Comparison of ENCODE assay signal across 18 cellular contexts in the genomic region with DNA sequence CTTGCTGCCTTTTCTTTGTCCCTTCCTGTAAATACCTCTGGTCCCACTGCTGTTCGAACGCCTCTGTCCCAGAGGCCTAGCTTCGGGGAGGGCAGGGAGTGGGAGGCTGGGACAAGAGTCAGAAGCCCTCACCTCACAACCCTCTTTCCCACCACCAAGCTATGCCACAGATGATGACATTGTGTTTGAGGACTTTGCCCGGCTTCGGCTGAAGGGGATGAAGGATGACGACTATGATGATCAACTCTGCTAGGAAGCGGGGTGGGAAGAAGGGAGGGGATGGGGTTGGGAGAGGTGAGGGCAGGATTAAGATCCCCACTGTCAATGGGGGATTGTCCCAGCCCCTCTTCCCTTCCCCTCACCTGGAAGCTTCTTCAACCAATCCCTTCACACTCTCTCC. TPM values are rescaled to one million over a fixed set of nuclear protein-coding genes. Genes with fewer than 3 reads are reported as not detected.
DNase-seq lines count a peak whose midpoint lies in the region; ATAC-seq, FAIRE-seq and TF ChIP-seq lines count a peak whose summit lies in the region.
"Had no signal": no experiment of that assay in that cellular context is flagged by ENCODE, and none has a peak within 500 bp of the region (broad histone marks: within the 10 kb centered on the region; RNA-seq: fewer than 3 reads in every experiment).

No MANE protein-coding gene starts in this region.

- in situ Hi-C loops in GM12878 (cut with MboI), result no loop called here

- H3K4me1 ChIP-seq in CD8-positive, alpha-beta T cell (ENCODE audit: insufficient read depth, low read length), result peaks cover 23% of the 10 kb centered on the region
- peaks cover 5% of the 10 kb centered on the region for H3K4me1 ChIP-seq in GM12878 (ENCODE audit: control insufficient read depth, insufficient read depth, low read length)
- H3K4me1 ChIP-seq: parathyroid adenoma had no signal

- RAD21 ChIA-PET in GM12878 (lab: Charles Lee; ENCODE audit: unreplicated experiment), result no interaction called here

- WGBS in GM12878 (ENCODE audit: insufficient coverage, insufficient replicate concordance, low lambda C conversion rate, missing lambda C conversion rate), result 96% methylated on average over 7 of the region's 7 CpGs

- H3K27me3 Mint-ChIP-seq in CD8-positive, alpha-beta T cell (ENCODE audit: low read depth), result no peaks in the 10 kb centered on the region
- H3K27me3 Mint-ChIP-seq in IgD-negative memory B cell, result no peaks in the 10 kb centered on the region
- H3K27me3 Mint-ChIP-seq in neural crest cell (ENCODE audit: low read depth), result peaks cover 3% of the 10 kb centered on the region
- H3K27me3 Mint-ChIP-seq: dendritic cell treated with granulocyte-macrophage colony-stimulating factor and Interleukin-4, amounts not matched to agents 40 ng/mL and 50 ng/mL, for 4 days had no signal

- no peak for TF ChIP-seq EP300 in GM12878 (IDR thresholded peaks at IDR 0.05; ENCODE audit: borderline replicate concordance in 1 of 2, control insufficient read depth in 1 of 2, low read depth in 2 of 2, low read length in 2 of 2)

- no peak for DNase-seq in CD8-positive, alpha-beta T cell
- DNase-seq in GM12878 (ENCODE audit: low read depth, low spot score) (no peak), neural crest cell (ENCODE audit: low read depth, low spot score) (no peak), cortex of kidney (lab: John Stamatoyannopoulos, UW) (no peak), kidney tubule cell (ENCODE audit: low spot score) (no peak)
- no peak for DNase-seq in stimulated activated naive CD4-positive, alpha-beta T cell (lab: John Stamatoyannopoulos, UW)
- DNase-seq: activated CD4-positive, alpha-beta T cell treated with anti-CD3 and anti-CD28 coated beads for 48 hours; islet precursor cell; KG1; midbrain; NCI-H1092 treated with DMSO at 0.1 percent for 48 hours; NCI-H2107; NCI-H82; stimulated activated CD4-positive, alpha-beta T cell treated with anti-CD3 and anti-CD28 coated beads, Interleukin-15, amount 100 ng/mL, for 24 hours had no signal

- peaks cover 37% of the 10 kb centered on the region for H3K36me3 ChIP-seq in CD8-positive, alpha-beta T cell (ENCODE audit: insufficient read depth, low read length)
- H3K36me3 ChIP-seq in GM12878 (ENCODE audit: control insufficient read depth in 2 of 2, insufficient read depth in 2 of 2, low read length in 1 of 2), result peaks cover 8 to 12% of the 10 kb centered on the region in 2 experiments; a peak in 3 of 4 replicates

- CTCF ChIA-PET in CD8-positive, alpha-beta T cell (lab: Charles Lee), result interaction anchor here (1.0 to 1.3 kb wide), 2 partner anchors 9 to 169 kb away, joined by 3 to 5 read pairs; no protein-coding TSS in a partner anchor
- CTCF ChIA-PET in GM12878 (lab: Yijun Ruan, JAX), result no interaction called here

- BruUV-seq in GM12878 (replicated peaks; lab: Mats Ljungman, UMichigan), result TSS peak; percentile 89

- H3K4me3 Mint-ChIP-seq in CD8-positive, alpha-beta T cell, result no peak overlapping the region
- H3K4me3 Mint-ChIP-seq in IgD-negative memory B cell (peak overlapping the region in 1 of 4 donors; percentile 27), neural crest cell (no peak overlapping the region)
- H3K4me3 Mint-ChIP-seq: dendritic cell treated with granulocyte-macrophage colony-stimulating factor and Interleukin-4, amounts not matched to agents 40 ng/mL and 50 ng/mL, for 4 days had no signal

- H3K4me3 ChIP-seq in CD8-positive, alpha-beta T cell (ENCODE audit: low read depth, low read length), result no peak overlapping the region
- H3K4me3 ChIP-seq in GM12878, result no peak overlapping the region
- H3K4me3 ChIP-seq: BLaER1 had no signal

- no peak overlapping the region for H2AFZ ChIP-seq in GM12878 (ENCODE audit: control insufficient read depth, low read depth, low read length)
- H2AFZ ChIP-seq: parathyroid adenoma had no signal

- POLR2A ChIA-PET in CD8-positive, alpha-beta T cell (lab: Charles Lee), result interaction anchor here (1.5 kb wide), 1 partner anchor 69 kb away, joined by 6 read pairs; no protein-coding TSS in a partner anchor
- POLR2A ChIA-PET in GM12878 (lab: Charles Lee), result no interaction called here

- no peaks in the 10 kb centered on the region for H3K9me3 ChIP-seq in CD8-positive, alpha-beta T cell (ENCODE audit: low read length)
- no peaks in the 10 kb centered on the region for H3K9me3 ChIP-seq in GM12878 (replicated peaks; ENCODE audit: control insufficient read depth, insufficient read depth, low read length)

- no peak overlapping the region for H3K27ac ChIP-seq in CD8-positive, alpha-beta T cell (ENCODE audit: low read depth, low read length)
- H3K27ac ChIP-seq in GM12878 (ENCODE audit: control insufficient read depth, insufficient read depth), result no peak overlapping the region
- H3K27ac ChIP-seq: BLaER1, parathyroid adenoma had no signal

- peak overlapping the region; percentile 49 for H3K27ac Mint-ChIP-seq in CD8-positive, alpha-beta T cell
- peak overlapping the region; percentile 73 to 87 (median 76) for H3K27ac Mint-ChIP-seq in IgD-negative memory B cell
- peak overlapping the region; percentile 80 for H3K27ac Mint-ChIP-seq in neural crest cell (ENCODE audit: unreplicated experiment)
- H3K27ac Mint-ChIP-seq: dendritic cell treated with granulocyte-macrophage colony-stimulating factor and Interleukin-4, amounts not matched to agents 40 ng/mL and 50 ng/mL, for 4 days had no signal

- no peak for TF ChIP-seq CTCF in CD8-positive, alpha-beta T cell (IDR thresholded peaks at IDR 0.05)
- TF ChIP-seq CTCF in GM12878 (IDR thresholded peaks at IDR 0.05 in 2 of 3, conservative IDR thresholded peaks at IDR 0.05 in 1 of 3; ENCODE audit: control insufficient read depth in 2 of 3, extremely low read depth in 1 of 3, insufficient read depth in 1 of 3, low read depth in 3 of 3, low read length in 3 of 3) (no peak), neural crest cell (conservative IDR thresholded peaks at IDR 0.05) (no peak)

- H3K4me1 Mint-ChIP-seq in CD8-positive, alpha-beta T cell (ENCODE audit: low read depth), result peaks cover 28% of the 10 kb centered on the region
- H3K4me1 Mint-ChIP-seq in IgD-negative memory B cell (peaks cover 7 to 10% (median 8%) of the 10 kb centered on the region in 3 donors), neural crest cell (no peaks in the 10 kb centered on the region)

- no peak for FAIRE-seq in GM12878 (lab: Jason Lieb, UNC)

- no peaks in the 10 kb centered on the region for H3K27me3 ChIP-seq in CD8-positive, alpha-beta T cell (ENCODE audit: insufficient read depth, low read length)
- H3K27me3 ChIP-seq in GM12878 (replicated peaks in 1 of 2; ENCODE audit: control insufficient read depth in 2 of 2, insufficient read depth in 2 of 2, low read length in 1 of 2), result no peaks in the 10 kb centered on the region
- H3K27me3 ChIP-seq: BLaER1 had no signal

- no peak overlapping the region for H3K4me2 ChIP-seq in GM12878 (ENCODE audit: control insufficient read depth, insufficient read depth)

- H3K9ac ChIP-seq in GM12878 (ENCODE audit: control insufficient read depth, insufficient read depth, low read length), result no peak overlapping the region
- H3K9ac ChIP-seq: BLaER1, parathyroid adenoma had no signal

- peaks cover 55% of the 10 kb centered on the region for H3K36me3 Mint-ChIP-seq in CD8-positive, alpha-beta T cell
- H3K36me3 Mint-ChIP-seq in IgD-negative memory B cell (peaks cover under 1% of the 10 kb centered on the region), neural crest cell (ENCODE audit: low read depth) (no peaks in the 10 kb centered on the region)

- H3K9me3 Mint-ChIP-seq in CD8-positive, alpha-beta T cell, result no peaks in the 10 kb centered on the region
- H3K9me3 Mint-ChIP-seq in IgD-negative memory B cell (no peaks in the 10 kb centered on the region), neural crest cell (no peaks in the 10 kb centered on the region)
- H3K9me3 Mint-ChIP-seq: dendritic cell treated with granulocyte-macrophage colony-stimulating factor and Interleukin-4, amounts not matched to agents 40 ng/mL and 50 ng/mL, for 4 days had no signal

- SMC1A ChIA-PET in GM12878 (lab: Charles Lee; ENCODE audit: uncharacterized antibody, unreplicated experiment), result interaction anchor here (1.6 kb wide), 1 partner anchor 10 kb away, joined by 3 read pairs; a partner anchor contains a TSS

- H4K20me1 ChIP-seq in GM12878 (ENCODE audit: control insufficient read depth, insufficient read depth), result no peaks in the 10 kb centered on the region
- H4K20me1 ChIP-seq: BLaER1 had no signal

- no peaks in the 10 kb centered on the region for H3K79me2 ChIP-seq in GM12878 (ENCODE audit: control insufficient read depth, insufficient read depth, low read length)
- H3K79me2 ChIP-seq: parathyroid adenoma had no signal

- intact Hi-C loops in CD8-positive, alpha-beta T cell (cut with DNase I, micrococcal nuclease), result no loop called here
- intact Hi-C loops in GM12878 (cut with micrococcal nuclease; ENCODE audit: unreplicated experiment), result no loop called here

- no peak for TF ChIP-seq POLR2A in GM12878 (IDR thresholded peaks at IDR 0.05; ENCODE audit: low read depth, low read length)

- TF ChIP-seq RAD21 in GM12878 (IDR thresholded peaks at IDR 0.05; ENCODE audit: insufficient read depth, low read depth, low read length), result no peak

- ATAC-seq in CD8-positive, alpha-beta T cell, result no peak
- ATAC-seq in GM12878, result no peak

RNA-seq across cellular contexts. Expression of a gene that starts 10.4 kb away (rescaled TPM):
- total RNA-seq in CD8-positive, alpha-beta T cell, result 100 to 1,000 TPM; 222 to 226 TPM
- polyA plus RNA-seq in IgD-negative memory B cell (21.5 TPM), GM12878 (2011; rRNA removed) (27.3 and 43.5 TPM in 2 replicates), GM12878 (2014; fragmentation: Illumina TruSeq; extraction: Trizol) (50.3 and 68.4 TPM in 2 replicates), GM12878 (2014; fragmentation: Nextera tagmentation; extraction: Ambion mirVana) (1 to 10 TPM; 6.5 to 7.3 TPM), GM12878 (2014; rRNA removed) (55.4 and 69.2 TPM in 2 replicates), GM12878 (2016; fragmentation: Nextera tagmentation; extraction: Ambion mirVana) (10 to 100 TPM; 29.6 to 31.2 TPM)
- total RNA-seq in GM12878 (2013; cell fraction: nucleolus; rRNA removed), result 28.7 and 33.9 TPM in 2 replicates
- total RNA-seq in GM12878 (2014; rRNA removed) (43.9 and 45.7 TPM in 2 replicates), GM12878 (2014; rRNA removed; fragmentation: Illumina TruSeq; extraction: Trizol) (39.8 and 42.7 TPM in 2 replicates), GM12878 (2021) (70.0 and 75.2 TPM in 2 replicates), neural crest cell (66.7 and 73.4 TPM in 2 replicates)
- polyA plus RNA-seq in GM12878 (2011; ENCODE audit: low read depth), result 18.2 TPM
- 48.7 and 59.8 TPM in 2 replicates for polyA plus RNA-seq in GM12878 (2011; cell fraction: cytosol; rRNA removed)
- polyA plus RNA-seq in GM12878 (2011; cell fraction: nucleus; rRNA removed), result 81.3 and 85.2 TPM in 2 replicates
- 33.8 and 44.4 TPM in 2 replicates for polyA plus RNA-seq in GM12878 (2012)
- polyA minus RNA-seq in GM12878 (2011; rRNA and poly(A)+ RNA removed), result 27.4 and 32.8 TPM in 2 replicates
- polyA minus RNA-seq in GM12878 (2011; cell fraction: cytosol; rRNA and poly(A)+ RNA removed), result 14.8 and 18.0 TPM in 2 replicates
- polyA minus RNA-seq in GM12878 (2011; cell fraction: nucleus; rRNA and poly(A)+ RNA removed), result 13.5 and 18.7 TPM in 2 replicates

RNA-seq across cellular contexts. Expression of a gene that starts 10.4 kb away (rescaled TPM):
- total RNA-seq in CD8-positive, alpha-beta T cell, result 1 to 10 TPM; 2.3 to 2.4 TPM
- 48.1 TPM for polyA plus RNA-seq in IgD-negative memory B cell
- 10.2 and 11.0 TPM in 2 replicates for total RNA-seq in GM12878 (2013; cell fraction: nucleolus; rRNA removed)
- total RNA-seq in GM12878 (2014; rRNA removed), result 31.9 and 32.3 TPM in 2 replicates
- total RNA-seq in GM12878 (2014; rRNA removed; fragmentation: Illumina TruSeq; extraction: Trizol), result 34.9 and 35.1 TPM in 2 replicates
- total RNA-seq in GM12878 (2021), result 18.4 and 22.4 TPM in 2 replicates
- polyA plus RNA-seq in GM12878 (2011; ENCODE audit: low read depth), result 13.5 TPM
- polyA plus RNA-seq in GM12878 (2011; rRNA removed), result 26.3 and 33.1 TPM in 2 replicates
- 43.0 and 45.7 TPM in 2 replicates for polyA plus RNA-seq in GM12878 (2011; cell fraction: cytosol; rRNA removed)
- 21.0 and 22.3 TPM in 2 replicates for polyA plus RNA-seq in GM12878 (2011; cell fraction: nucleus; rRNA removed)
- polyA plus RNA-seq in GM12878 (2012), result 15.7 and 18.6 TPM in 2 replicates
- polyA plus RNA-seq in GM12878 (2014; fragmentation: Illumina TruSeq; extraction: Trizol), result 26.8 and 31.4 TPM in 2 replicates
- polyA plus RNA-seq in GM12878 (2014; fragmentation: Nextera tagmentation; extraction: Ambion mirVana), result 10 to 100 TPM; 41.3 to 45.9 TPM
- 35.4 and 40.0 TPM in 2 replicates for polyA plus RNA-seq in GM12878 (2014; rRNA removed)
- polyA plus RNA-seq in GM12878 (2016; fragmentation: Nextera tagmentation; extraction: Ambion mirVana), result 10 to 100 TPM; 36.9 to 44.3 TPM
- 23.8 and 28.7 TPM in 2 replicates for polyA minus RNA-seq in GM12878 (2011; rRNA and poly(A)+ RNA removed)
- polyA minus RNA-seq in GM12878 (2011; cell fraction: cytosol; rRNA and poly(A)+ RNA removed), result 6.1 and 6.7 TPM in 2 replicates
- polyA minus RNA-seq in GM12878 (2011; cell fraction: nucleus; rRNA and poly(A)+ RNA removed), result 3.7 and 6.0 TPM in 2 replicates
- total RNA-seq in neural crest cell, result 18.6 and 19.5 TPM in 2 replicates

RNA-seq across cellular contexts. Expression of a gene that starts 16.9 kb away (rescaled TPM):
- 10 to 100 TPM; 45.7 to 49.3 TPM for total RNA-seq in CD8-positive, alpha-beta T cell
- polyA plus RNA-seq in IgD-negative memory B cell, result 12.7 TPM
- 96.1 and 101 TPM in 2 replicates for total RNA-seq in GM12878 (2013; cell fraction: nucleolus; rRNA removed)
- 21.2 and 22.7 TPM in 2 replicates for total RNA-seq in GM12878 (2014; rRNA removed)
- total RNA-seq in GM12878 (2014; rRNA removed; fragmentation: Illumina TruSeq; extraction: Trizol), result 8.0 and 9.0 TPM in 2 replicates
- 92.7 and 100 TPM in 2 replicates for total RNA-seq in GM12878 (2021)
- 24.1 TPM for polyA plus RNA-seq in GM12878 (2011; ENCODE audit: low read depth)
- 7.3 and 11.6 TPM in 2 replicates for polyA plus RNA-seq in GM12878 (2011; rRNA removed)
- 13.9 and 15.5 TPM in 2 replicates for polyA plus RNA-seq in GM12878 (2011; cell fraction: cytosol; rRNA removed)
- 79.6 and 97.5 TPM in 2 replicates for polyA plus RNA-seq in GM12878 (2011; cell fraction: nucleus; rRNA removed)
- polyA plus RNA-seq in GM12878 (2012), result 34.4 and 36.6 TPM in 2 replicates
- polyA plus RNA-seq in GM12878 (2014; fragmentation: Illumina TruSeq; extraction: Trizol), result 7.4 and 21.1 TPM in 2 replicates
- 1 to 10 TPM in 1 of 2 experiments, under 1 TPM in 1; 0.55 to 1.2 TPM for polyA plus RNA-seq in GM12878 (2014; fragmentation: Nextera tagmentation; extraction: Ambion mirVana)
- 21.9 and 25.3 TPM in 2 replicates for polyA plus RNA-seq in GM12878 (2014; rRNA removed)
- 10 to 100 TPM; 21.7 to 23.8 TPM for polyA plus RNA-seq in GM12878 (2016; fragmentation: Nextera tagmentation; extraction: Ambion mirVana)
- 29.1 and 40.1 TPM in 2 replicates for polyA minus RNA-seq in GM12878 (2011; rRNA and poly(A)+ RNA removed)
- 16.2 and 17.2 TPM in 2 replicates for polyA minus RNA-seq in GM12878 (2011; cell fraction: cytosol; rRNA and poly(A)+ RNA removed)
- polyA minus RNA-seq in GM12878 (2011; cell fraction: nucleus; rRNA and poly(A)+ RNA removed), result 38.9 and 62.0 TPM in 2 replicates
- 102 and 107 TPM in 2 replicates for total RNA-seq in neural crest cell

RNA-seq across cellular contexts. Expression of a gene that starts 18.8 kb away (rescaled TPM):
- 1 to 10 TPM; 3.1 to 3.8 TPM for total RNA-seq in CD8-positive, alpha-beta T cell
- polyA plus RNA-seq in IgD-negative memory B cell (not detected), GM12878 (2011; rRNA removed) (0.04 TPM in 1 of 2 replicates, not detected in the other), GM12878 (2014; fragmentation: Illumina TruSeq; extraction: Trizol) (0.03 TPM in 1 of 2 replicates, not detected in the other), GM12878 (2014; fragmentation: Nextera tagmentation; extraction: Ambion mirVana) (not detected), GM12878 (2014; rRNA removed) (0.17 and 0.19 TPM in 2 replicates), GM12878 (2016; fragmentation: Nextera tagmentation; extraction: Ambion mirVana) (under 1 TPM in 1 of 2 experiments, not detected in 1; 0.07 TPM)
- total RNA-seq in GM12878 (2013; cell fraction: nucleolus; rRNA removed), result 0.21 TPM in 1 of 2 replicates, not detected in the other
- total RNA-seq in GM12878 (2014; rRNA removed) (not detected in 2 replicates), GM12878 (2014; rRNA removed; fragmentation: Illumina TruSeq; extraction: Trizol) (0.04 and 0.05 TPM in 2 replicates), GM12878 (2021) (0.08 and 0.11 TPM in 2 replicates), neural crest cell (not detected in 2 replicates)
- not detected for polyA plus RNA-seq in GM12878 (2011; ENCODE audit: low read depth)
- polyA plus RNA-seq in GM12878 (2011; cell fraction: cytosol; rRNA removed), result 0.03 and 0.10 TPM in 2 replicates
- polyA plus RNA-seq in GM12878 (2011; cell fraction: nucleus; rRNA removed), result 0.07 and 0.40 TPM in 2 replicates
- not detected in 2 replicates for polyA plus RNA-seq in GM12878 (2012)
- polyA minus RNA-seq in GM12878 (2011; rRNA and poly(A)+ RNA removed), result not detected in 2 replicates
- not detected in 2 replicates for polyA minus RNA-seq in GM12878 (2011; cell fraction: cytosol; rRNA and poly(A)+ RNA removed)
- polyA minus RNA-seq in GM12878 (2011; cell fraction: nucleus; rRNA and poly(A)+ RNA removed), result not detected in 2 replicates

RNA-seq across cellular contexts. Expression of a gene that starts 18.9 kb away (rescaled TPM):
- 10 to 100 TPM; 41.5 to 42.3 TPM for total RNA-seq in CD8-positive, alpha-beta T cell
- 17.7 TPM for polyA plus RNA-seq in IgD-negative memory B cell
- total RNA-seq in GM12878 (2013; cell fraction: nucleolus; rRNA removed), result 0.33 TPM in 1 of 2 replicates, not detected in the other
- total RNA-seq in GM12878 (2014; rRNA removed), result 0.62 and 0.71 TPM in 2 replicates
- 0.67 and 0.74 TPM in 2 replicates for total RNA-seq in GM12878 (2014; rRNA removed; fragmentation: Illumina TruSeq; extraction: Trizol)
- 1.4 and 2.1 TPM in 2 replicates for total RNA-seq in GM12878 (2021)
- 0.30 TPM for polyA plus RNA-seq in GM12878 (2011; ENCODE audit: low read depth)
- 0.68 and 0.84 TPM in 2 replicates for polyA plus RNA-seq in GM12878 (2011; rRNA removed)
- polyA plus RNA-seq in GM12878 (2011; cell fraction: cytosol; rRNA removed), result 0.77 and 1.1 TPM in 2 replicates
- 0.51 and 0.58 TPM in 2 replicates for polyA plus RNA-seq in GM12878 (2011; cell fraction: nucleus; rRNA removed)
- polyA plus RNA-seq in GM12878 (2012), result 0.61 and 0.79 TPM in 2 replicates
- 1.7 and 2.2 TPM in 2 replicates for polyA plus RNA-seq in GM12878 (2014; fragmentation: Illumina TruSeq; extraction: Trizol)
- polyA plus RNA-seq in GM12878 (2014; fragmentation: Nextera tagmentation; extraction: Ambion mirVana), result under 1 TPM; 0.26 to 0.35 TPM
- polyA plus RNA-seq in GM12878 (2014; rRNA removed), result 0.89 and 1.9 TPM in 2 replicates
- under 1 TPM; 0.15 to 0.35 TPM for polyA plus RNA-seq in GM12878 (2016; fragmentation: Nextera tagmentation; extraction: Ambion mirVana)
- polyA minus RNA-seq in GM12878 (2011; rRNA and poly(A)+ RNA removed), result 0.22 and 0.88 TPM in 2 replicates
- polyA minus RNA-seq in GM12878 (2011; cell fraction: cytosol; rRNA and poly(A)+ RNA removed), result not detected in 2 replicates
- polyA minus RNA-seq in GM12878 (2011; cell fraction: nucleus; rRNA and poly(A)+ RNA removed), result 0.12 TPM in 1 of 2 replicates, not detected in the other
- not detected in 2 replicates for total RNA-seq in neural crest cell
